15 cellular contexts compared by ENCODE assay signal in the genomic region with DNA sequence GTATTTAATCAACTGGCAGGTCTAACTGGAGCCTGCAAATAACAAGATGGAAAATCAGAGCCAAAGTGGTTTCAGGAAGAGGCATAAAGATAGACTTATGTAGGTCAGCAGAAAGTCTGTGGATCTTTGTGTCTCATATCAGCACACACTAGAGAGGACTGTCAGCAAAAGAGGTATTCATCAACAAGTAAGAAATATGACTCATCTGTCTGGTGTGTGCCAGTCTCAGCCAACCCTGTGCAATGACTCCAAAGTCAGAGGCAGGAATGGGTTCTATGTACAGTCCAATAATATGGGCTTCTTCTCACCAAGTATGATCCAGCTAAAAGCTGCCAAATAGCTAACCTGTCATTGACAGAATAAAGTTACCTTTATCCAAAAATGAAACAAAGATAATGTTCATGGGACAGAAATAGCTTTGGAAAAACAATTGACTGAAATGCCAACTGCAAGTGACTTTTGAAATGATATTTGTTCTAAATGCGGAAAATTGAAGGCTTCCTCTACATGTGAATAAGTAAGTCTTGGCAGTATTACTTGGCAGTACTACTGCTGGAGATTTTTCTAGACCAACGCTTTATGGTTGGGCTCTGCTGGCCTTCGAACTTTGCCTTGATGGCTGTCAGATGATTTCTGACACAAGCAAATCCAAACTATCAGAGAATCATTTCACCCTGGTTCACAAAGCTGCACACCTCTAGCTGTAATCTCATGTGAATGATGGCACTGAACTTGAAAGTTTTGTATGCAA.
A peak's percentile ranks its signal among the peaks of the same experiment; 100 is the strongest.
DNase-seq lines count a peak whose midpoint lies in the region; ATAC-seq and TF ChIP-seq lines count a peak whose summit lies in the region.
"Had no signal": no experiment of that assay in that cellular context is flagged by ENCODE, and none has a peak within 500 bp of the region (broad histone marks: within the 10 kb centered on the region; RNA-seq: fewer than 3 reads in every experiment).

No MANE protein-coding gene starts in this region.

- H3K27ac ChIP-seq in body of pancreas, result no peak overlapping the region
- peak overlapping the region; percentile 41 to 67 for H3K27ac ChIP-seq in right atrium auricular region
- peak overlapping the region in 1 of 2 donors; percentile 3 for H3K27ac ChIP-seq in aorta (ENCODE audit: low read depth in 1 of 2, low read length in 2 of 2)
- no peak overlapping the region for H3K27ac ChIP-seq in CD4-positive, alpha-beta memory T cell (ENCODE audit: low read depth, low read length)

- POLR2A ChIA-PET in CD4-positive, alpha-beta memory T cell (lab: Charles Lee; ENCODE audit: partially characterized antibody), result no interaction called here

- no peak overlapping the region for H3K4me3 Mint-ChIP-seq in CD4-positive, alpha-beta memory T cell
- H3K4me3 Mint-ChIP-seq: activated CD4-positive, alpha-beta T cell treated with anti-CD3 and anti-CD28 coated beads for 36 hours; mesothelial cell of epicardium had no signal

- H3K27me3 ChIP-seq in body of pancreas (no peaks in the 10 kb centered on the region), right atrium auricular region (no peaks in the 10 kb centered on the region), aorta (ENCODE audit: control insufficient read depth in 1 of 2, insufficient read depth in 2 of 2, low read length in 1 of 2) (no peaks in the 10 kb centered on the region)
- H3K27me3 ChIP-seq in CD4-positive, alpha-beta memory T cell (ENCODE audit: insufficient read depth, low read length), result no peaks in the 10 kb centered on the region

- H3K4me3 ChIP-seq in body of pancreas (no peak overlapping the region), right atrium auricular region (no peak overlapping the region), aorta (ENCODE audit: low read length in 2 of 2) (no peak overlapping the region)
- no peak overlapping the region for H3K4me3 ChIP-seq in CD4-positive, alpha-beta memory T cell (ENCODE audit: low read length in 2 of 2)

- no peak for TF ChIP-seq CTCF in body of pancreas (IDR thresholded peaks at IDR 0.05)
- TF ChIP-seq CTCF in right atrium auricular region (IDR thresholded peaks at IDR 0.05), result no peak

- H3K36me3 ChIP-seq in body of pancreas (replicated peaks in 1 of 2; ENCODE audit: insufficient read depth in 1 of 2, low read depth in 2 of 2) (no peaks in the 10 kb centered on the region), right atrium auricular region (no peaks in the 10 kb centered on the region), aorta (ENCODE audit: control insufficient read depth in 1 of 2, insufficient read depth in 2 of 2, low read length in 1 of 2) (no peaks in the 10 kb centered on the region)
- H3K36me3 ChIP-seq in CD4-positive, alpha-beta memory T cell (ENCODE audit: insufficient read depth, low read length), result no peaks in the 10 kb centered on the region

- intact Hi-C loops in Right ventricle myocardium inferior (cut with DNase I) (loop anchor here (1.0 kb wide), 1 partner anchor 272 kb away; a partner anchor contains a TSS), cardiac septum (cut with DNase I) (no loop called here), body of pancreas (cut with DNase I) (no loop called here), aorta (cut with DNase I) (no loop called here)
- intact Hi-C loops in CD4-positive, alpha-beta memory T cell (cut with micrococcal nuclease), result no loop called here

- 11 to 15% methylated on average over 3 of the region's 3 CpGs for WGBS in body of pancreas, 2 donors
- 4 to 5% methylated on average over 3 of the region's 3 CpGs for WGBS in aorta, 2 donors

- no peak overlapping the region for H3K27ac Mint-ChIP-seq in CD4-positive, alpha-beta memory T cell
- H3K27ac Mint-ChIP-seq: activated CD4-positive, alpha-beta T cell treated with anti-CD3 and anti-CD28 coated beads for 36 hours; mesothelial cell of epicardium had no signal

- peak; percentile 84 for ATAC-seq in Right ventricle myocardium inferior
- ATAC-seq in body of pancreas, result peak; percentile 62
- ATAC-seq in aorta (ENCODE audit: low FRiP score), result peak; percentile 12
- ATAC-seq: activated CD4-positive, alpha-beta T cell treated with anti-CD3 and anti-CD28 coated beads for 36 hours; sciatic nerve had no signal

- no peak for DNase-seq in Right ventricle myocardium inferior (ENCODE audit: missing footprints)
- no peak for DNase-seq in cardiac septum (ENCODE audit: low spot score)
- DNase-seq in body of pancreas, result peak in 2 of 4 donors; percentile 8 to 25
- DNase-seq in right atrium auricular region (ENCODE audit: low spot score), result no peak
- DNase-seq in aorta, result no peak
- DNase-seq in GM19240 (ENCODE audit: insufficient read length, low spot score), result no peak
- DNase-seq in CD4-positive, alpha-beta memory T cell, result no peak
- DNase-seq in DMS79 (lab: John Stamatoyannopoulos, UW), result no peak
- DNase-seq: activated CD4-positive, alpha-beta T cell treated with anti-CD3 and anti-CD28 coated beads for 36 hours; activated naive CD4-positive, alpha-beta T cell treated with Interleukin-2 at 50 U/mL for 16 hours; GF-D8; NCI-H1930; SHP77 treated with DMSO at 0.1 percent for 48 hours had no signal

- TF ChIP-seq POLR2A in body of pancreas (IDR thresholded peaks at IDR 0.05), result no peak

- peaks cover 2 to 19% (median 9%) of the 10 kb centered on the region in 8 donors for H3K9me3 Mint-ChIP-seq in CD4-positive, alpha-beta memory T cell

- H3K9me3 ChIP-seq in body of pancreas (no peaks in the 10 kb centered on the region), right atrium auricular region (no peaks in the 10 kb centered on the region), aorta (ENCODE audit: control insufficient read depth, low read length) (no peaks in the 10 kb centered on the region)
- H3K9me3 ChIP-seq in CD4-positive, alpha-beta memory T cell (ENCODE audit: control insufficient read depth in 1 of 2, low read length in 2 of 2), result no peaks in the 10 kb centered on the region

- CTCF ChIA-PET in CD4-positive, alpha-beta memory T cell (lab: Charles Lee; ENCODE audit: partially characterized antibody), result no interaction called here

- no peaks in the 10 kb centered on the region for H3K36me3 Mint-ChIP-seq in CD4-positive, alpha-beta memory T cell

- no peaks in the 10 kb centered on the region for H3K4me1 Mint-ChIP-seq in CD4-positive, alpha-beta memory T cell
- H3K4me1 Mint-ChIP-seq: activated CD4-positive, alpha-beta T cell treated with anti-CD3 and anti-CD28 coated beads for 36 hours had no signal

- H3K27me3 Mint-ChIP-seq in CD4-positive, alpha-beta memory T cell, result no peaks in the 10 kb centered on the region
- H3K27me3 Mint-ChIP-seq: activated CD4-positive, alpha-beta T cell treated with anti-CD3 and anti-CD28 coated beads for 36 hours had no signal

- H3K4me1 ChIP-seq in body of pancreas (peaks cover 12% of the 10 kb centered on the region), right atrium auricular region (peaks cover 0 to 29% of the 10 kb centered on the region in 2 donors), aorta (ENCODE audit: control insufficient read depth in 1 of 2, insufficient read depth in 2 of 2, low read length in 2 of 2) (peaks cover 0 to 2% of the 10 kb centered on the region in 2 donors)
- H3K4me1 ChIP-seq in CD4-positive, alpha-beta memory T cell (ENCODE audit: insufficient read depth, low read length), result no peaks in the 10 kb centered on the region

Comparison
In these comparisons a context has a peak if more than half of its experiments do, and no peak if none do; other contexts are left out.
1. ATAC-seq: peak in every context shown above with its lines; median percentile 84 in Right ventricle myocardium inferior; 62 in body of pancreas; 12 in aorta.
2. H3K27ac ChIP-seq: peak in right atrium auricular region (2 of 2); none in body of pancreas (0 of 4) and CD4-positive, alpha-beta memory T cell (single experiment).